8 cellular contexts compared by ENCODE assay signal in genomic region chr20:1122388-1123315, GRCh38. TPM values are rescaled to one million over a fixed set of nuclear protein-coding genes. Genes with fewer than 3 reads are reported as not detected.
A peak's percentile ranks its signal among the peaks of the same experiment; 100 is the strongest.
DNase-seq lines count a peak whose midpoint lies in the region; ATAC-seq lines count a peak whose summit lies in the region.

No MANE protein-coding gene starts in this region.

- ATAC-seq in naive B cell (ENCODE audit: low read depth in 2 of 2), result no peak
- ATAC-seq in GM21390 (IDR thresholded peaks at IDR 0.05; ENCODE audit: unreplicated experiment), result no peak

- H3K27me3 Mint-ChIP-seq in naive B cell, result no peaks in the 10 kb centered on the region

- H3K4me3 Mint-ChIP-seq in naive B cell, result peak overlapping the region in 7 of 8 donors; percentile 5 to 50 (median 35)

- H3K4me1 Mint-ChIP-seq in naive B cell, result peaks cover 52 to 70% (median 68%) of the 10 kb centered on the region in 3 donors

- peak overlapping the region; percentile 25 for H3K27ac ChIP-seq in cingulate gyrus (ENCODE audit: low read depth, low read length)

- H3K9me3 Mint-ChIP-seq in naive B cell, result no peaks in the 10 kb centered on the region

- peaks cover 15 to 31% of the 10 kb centered on the region in 2 donors for H3K36me3 Mint-ChIP-seq in naive B cell

- H3K27ac Mint-ChIP-seq in naive B cell, result peak overlapping the region; percentile 36 to 93 (median 70)

- DNase-seq in NCI-H2107 treated with DMSO at 0.1 percent for 48 hours (lab: John Stamatoyannopoulos, UW; ENCODE audit: unreplicated experiment), result peak; percentile 9
- no peak for DNase-seq in NCI-H2107 (lab: John Stamatoyannopoulos, UW)
- DNase-seq in NCI-H69 (lab: John Stamatoyannopoulos, UW), result peak; percentile 62
- DNase-seq in naive B cell, result no peak
- DNase-seq in NCI-H1048 (lab: John Stamatoyannopoulos, UW), result no peak
- DNase-seq in AG08396 (ENCODE audit: low spot score), result no peak

RNA-seq across cellular contexts. Expression of gene PSMF1, which starts 4.2 kb away (rescaled TPM):
- polyA plus RNA-seq in naive B cell (ENCODE audit: low read depth in 6 of 6), result 100 to 1,000 TPM; 138 to 181 (median 160) TPM

Comparison
In these comparisons a context has a peak if more than half of its experiments do, and no peak if none do; other contexts are left out.
1. DNase-seq: peak in NCI-H2107 treated with DMSO at 0.1 percent for 48 hours (single experiment) and NCI-H69 (single experiment); none in NCI-H2107 (single experiment), naive B cell (single experiment), NCI-H1048 (single experiment) and AG08396 (single experiment).